ENCODE assay signal across 20 cellular contexts in the genomic region with DNA sequence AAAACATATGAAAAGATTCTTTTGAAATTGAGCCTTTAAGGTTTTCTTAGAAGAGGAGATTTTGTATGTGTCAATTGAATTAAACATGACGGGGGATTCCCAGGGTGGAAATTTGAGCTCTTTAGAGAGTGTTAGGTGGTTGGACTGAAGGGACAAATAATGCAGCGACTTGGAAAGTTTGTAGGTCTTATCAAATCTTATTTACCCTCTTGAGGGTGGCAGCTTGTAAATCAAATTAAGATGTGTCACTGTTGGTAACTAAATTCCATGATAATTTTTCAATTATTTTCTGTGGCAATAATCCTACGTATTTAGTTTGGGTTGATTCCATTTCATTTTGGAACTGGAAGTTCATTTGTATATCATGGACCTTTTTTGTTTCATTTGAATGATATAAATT. TPM values are rescaled to one million over a fixed set of nuclear protein-coding genes. Genes with fewer than 3 reads are reported as not detected.
DNase-seq lines count a peak whose midpoint lies in the region; TF ChIP-seq lines count a peak whose summit lies in the region.
"Had no signal": no experiment of that assay in that cellular context is flagged by ENCODE, and none has a peak within 500 bp of the region (broad histone marks: within the 10 kb centered on the region; RNA-seq: fewer than 3 reads in every experiment).

No MANE protein-coding gene starts in this region.

- no peak overlapping the region for H3K27ac Mint-ChIP-seq in neural progenitor cell
- H3K27ac Mint-ChIP-seq: B cell; CD4-positive, CD25-positive, alpha-beta regulatory T cell; CD8-positive, alpha-beta T cell had no signal

- H3K9ac ChIP-seq in adipocyte (ENCODE audit: low read length) (no peak overlapping the region), neural progenitor cell (no peak overlapping the region)
- H3K9ac ChIP-seq: BLaER1 had no signal

- H3F3A ChIP-seq in neural progenitor cell (ENCODE audit: low read depth) = peaks cover 10% of the 10 kb centered on the region

- H3K27me3 ChIP-seq in adipocyte (replicated peaks; ENCODE audit: control insufficient read depth, insufficient read depth, low read length) (no peaks in the 10 kb centered on the region), neural progenitor cell (no peaks in the 10 kb centered on the region)
- H3K27me3 ChIP-seq: BLaER1 had no signal

- no peaks in the 10 kb centered on the region for H3K27me3 Mint-ChIP-seq in neural progenitor cell (ENCODE audit: insufficient read depth, low read depth)
- H3K27me3 Mint-ChIP-seq: B cell; CD4-positive, CD25-positive, alpha-beta regulatory T cell had no signal

- H3K9me3 ChIP-seq in adipocyte (ENCODE audit: control insufficient read depth, low read length) = peaks cover 3% of the 10 kb centered on the region
- no peaks in the 10 kb centered on the region for H3K9me3 ChIP-seq in neural progenitor cell (ENCODE audit: low read depth)
- H3K9me3 ChIP-seq: BLaER1, Caco-2, HAP-1 had no signal

- peak overlapping the region; percentile 31 for H3K4me2 ChIP-seq in neural progenitor cell
- H3K4me2 ChIP-seq: BLaER1 had no signal

- H3K4me1 ChIP-seq in adipocyte (ENCODE audit: control insufficient read depth, insufficient read depth, low read length) (peaks cover 5% of the 10 kb centered on the region), neural progenitor cell (peaks cover 30% of the 10 kb centered on the region)
- H3K4me1 ChIP-seq: BLaER1 had no signal

- H3K36me3 ChIP-seq in adipocyte (ENCODE audit: control insufficient read depth, insufficient read depth, low read length, severe bottlenecking) (no peaks in the 10 kb centered on the region), neural progenitor cell (no peaks in the 10 kb centered on the region)
- H3K36me3 ChIP-seq: BLaER1, HAP-1 had no signal

- H3K9me3 Mint-ChIP-seq in neural progenitor cell = peaks cover under 1% of the 10 kb centered on the region

- H4K20me1 ChIP-seq in neural progenitor cell (ENCODE audit: low read depth) = no peaks in the 10 kb centered on the region
- H4K20me1 ChIP-seq: BLaER1 had no signal

- TF ChIP-seq CTCF in neural progenitor cell (IDR thresholded peaks at IDR 0.05) = no peak

- no peak overlapping the region for H2AFZ ChIP-seq in neural progenitor cell (replicated peaks)

- H3K79me2 ChIP-seq in neural progenitor cell (ENCODE audit: low read depth) = no peaks in the 10 kb centered on the region

- no peak overlapping the region for H3K27ac ChIP-seq in neural progenitor cell
- H3K27ac ChIP-seq: 22Rv1, BLaER1, C4-2B had no signal

- no peaks in the 10 kb centered on the region for H3K36me3 Mint-ChIP-seq in neural progenitor cell
- H3K36me3 Mint-ChIP-seq: CD4-positive, CD25-positive, alpha-beta regulatory T cell; CD8-positive, alpha-beta T cell had no signal

- H3K4me3 ChIP-seq in adipocyte (ENCODE audit: low read length) (no peak overlapping the region), neural progenitor cell (no peak overlapping the region)
- H3K4me3 ChIP-seq: BLaER1, GM12878, HAP-1 had no signal

- DNase-seq in NCI-H82 (lab: John Stamatoyannopoulos, UW) = peak; percentile 3
- no peak for DNase-seq in NCI-H82 treated with DMSO at 0.1 percent for 48 hours (lab: John Stamatoyannopoulos, UW; ENCODE audit: unreplicated experiment)
- DNase-seq in adipocyte (ENCODE audit: low read depth) = peak; percentile 13
- DNase-seq in neural progenitor cell (ENCODE audit: low spot score) = no peak
- DNase-seq in SKM-1 (lab: John Stamatoyannopoulos, UW; ENCODE audit: unreplicated experiment) = no peak
- DNase-seq in HuH-7 (ENCODE audit: low spot score) = no peak
- DNase-seq: Caco-2; CD4-positive, CD25-positive, alpha-beta regulatory T cell; CD8-positive, alpha-beta T cell; DMS 273 treated with DMSO at 0.1 percent for 48 hours; DMS79; EL; GDM1; GOT3 had no signal

- H3K4me3 Mint-ChIP-seq in neural progenitor cell = no peak overlapping the region
- H3K4me3 Mint-ChIP-seq: B cell; CD4-positive, CD25-positive, alpha-beta regulatory T cell; CD8-positive, alpha-beta T cell had no signal

- peaks cover 32% of the 10 kb centered on the region for H3K4me1 Mint-ChIP-seq in neural progenitor cell
- H3K4me1 Mint-ChIP-seq: B cell; CD4-positive, CD25-positive, alpha-beta regulatory T cell had no signal

RNA-seq across cellular contexts. Expression of a gene that starts 33.7 kb away (rescaled TPM):
- 56.2 and 67.5 TPM in 2 replicates for total RNA-seq in neural progenitor cell (ENCODE audit: low replicate concordance)
- total RNA-seq: B cell; CD4-positive, CD25-positive, alpha-beta regulatory T cell; CD8-positive, alpha-beta T cell had no signal

Comparison
In these comparisons a context has a peak if more than half of its experiments do, and no peak if none do; other contexts are left out.
1. DNase-seq: peak in NCI-H82 (single experiment) and adipocyte (single experiment); none in NCI-H82 treated with DMSO at 0.1 percent for 48 hours (single experiment), neural progenitor cell (single experiment), SKM-1 (single experiment) and HuH-7 (single experiment).